1 cellular context compared by ENCODE assay signal in genomic region chr13:74128171-74128767, GRCh38.
TF ChIP-seq lines count a peak whose summit lies in the region.

No MANE protein-coding gene starts in this region.

TF ChIP-seq in WTC11, 78 proteins besides CTCF, POLR2A, EP300 and RAD21 (continued from another document):
- TF ChIP-seq PRDM15 (CRISPR knock-in tag; IDR thresholded peaks at IDR 0.05) (no peak), HMGXB4 (CRISPR knock-in tag; IDR thresholded peaks at IDR 0.05) (no peak), TEAD1 (CRISPR knock-in tag; IDR thresholded peaks at IDR 0.05) (no peak)
